Comparison of ENCODE assay signal across 16 cellular contexts in the genomic region with DNA sequence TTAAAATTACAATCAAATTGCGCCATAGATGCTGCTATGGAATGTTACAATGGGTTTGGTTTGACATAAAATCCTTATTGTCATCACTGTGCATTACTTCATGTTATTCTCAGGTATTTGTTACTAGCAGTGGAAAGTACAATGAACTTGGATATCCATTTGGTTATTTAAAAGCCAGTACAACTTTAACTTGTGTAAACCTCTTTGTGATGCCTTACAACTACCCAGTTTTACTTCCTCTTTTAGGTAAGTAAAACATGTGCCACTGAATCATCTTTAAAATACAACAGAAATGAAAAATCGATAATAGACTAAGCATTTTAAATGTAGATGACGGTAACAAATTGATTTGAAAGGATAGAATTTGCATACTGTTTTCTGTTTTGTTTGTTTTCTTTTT. TPM values are rescaled to one million over a fixed set of nuclear protein-coding genes. Genes with fewer than 3 reads are reported as not detected.
A peak's percentile ranks its signal among the peaks of the same experiment; 100 is the strongest.
DNase-seq lines count a peak whose midpoint lies in the region; ATAC-seq and TF ChIP-seq lines count a peak whose summit lies in the region.
"Had no signal": no experiment of that assay in that cellular context is flagged by ENCODE, and none has a peak within 500 bp of the region (broad histone marks: within the 10 kb centered on the region; RNA-seq: fewer than 3 reads in every experiment).

No MANE protein-coding gene starts in this region.

- H3K36me3 ChIP-seq in GM06990 (ENCODE audit: control insufficient read depth, insufficient read depth, low read length): no peaks in the 10 kb centered on the region; the same call in 1 of the 2 replicates
- H3K36me3 ChIP-seq: adrenal gland had no signal

- no peak overlapping the region for H3K27ac ChIP-seq in dorsolateral prefrontal cortex
- H3K27ac ChIP-seq: adrenal gland, esophagus squamous epithelium, psoas muscle, tibial artery had no signal

- DNase-seq in GM06990 (ENCODE audit: extremely low read depth, insufficient read length): peak; percentile 37
- DNase-seq in OCI-M1 (lab: John Stamatoyannopoulos, UW): peak; percentile 21
- no peak for DNase-seq in dorsolateral prefrontal cortex
- DNase-seq in HPDE6-E6E7 (ENCODE audit: extremely low spot score): no peak
- DNase-seq: ACHN; activated CD4-positive, alpha-beta T cell treated with anti-CD3 and anti-CD28 coated beads for 4 hours; activated T-cell treated with anti-CD3 and anti-CD28 coated beads, Interleukin-2, amount 50 U/mL, for 4 hours; adrenal gland; esophagus squamous epithelium; psoas muscle; T-helper 1 cell; tibial artery had no signal

- no peak for TF ChIP-seq CTCF in GM06990 (IDR thresholded peaks at IDR 0.05; ENCODE audit: insufficient read depth, low read length, poor library complexity, severe bottlenecking)
- TF ChIP-seq CTCF in dorsolateral prefrontal cortex (IDR thresholded peaks at IDR 0.05 in 54 of 56, conservative IDR thresholded peaks at IDR 0.05 in 2 of 56; ENCODE audit: low read depth in 1 of 56, partially characterized antibody in 56 of 56): no peak

- H3K4me3 ChIP-seq in GM06990 (replicated peaks; ENCODE audit: low read depth, low read length): no peak overlapping the region
- H3K4me3 ChIP-seq in dorsolateral prefrontal cortex: no peak overlapping the region
- H3K4me3 ChIP-seq: adrenal gland, esophagus squamous epithelium, psoas muscle, tibial artery had no signal

- H3K27me3 ChIP-seq in GM06990 (replicated peaks; ENCODE audit: control insufficient read depth, insufficient read depth, low read length) (no peaks in the 10 kb centered on the region), dorsolateral prefrontal cortex (peaks cover 0 to 39% (median 5%) of the 10 kb centered on the region in 45 donors)
- H3K27me3 ChIP-seq: adrenal gland, esophagus squamous epithelium, tibial artery had no signal

- ATAC-seq in GM19452 (IDR thresholded peaks at IDR 0.05; ENCODE audit: unreplicated experiment): peak; percentile 75
- ATAC-seq in HG03378 (IDR thresholded peaks at IDR 0.05; ENCODE audit: unreplicated experiment): peak; percentile 71
- no peak for ATAC-seq in GM19328 (IDR thresholded peaks at IDR 0.05; ENCODE audit: unreplicated experiment)
- no peak for ATAC-seq in SK-N-SH treated with all-trans-retinoic acid at 6 μM for 48 hours
- ATAC-seq: activated T-cell treated with anti-CD3 and anti-CD28 coated beads, Interleukin-2, amount 50 U/mL, for 4 hours; psoas muscle had no signal

- intact Hi-C loops in dorsolateral prefrontal cortex (cut with DNase I): no loop called here

TF ChIP-seq in SK-N-SH treated with all-trans-retinoic acid at 6 μM for 48 hours, 23 proteins besides CTCF, POLR2A, EP300 and RAD21:
- no peak for TF ChIP-seq ZC3H10 (CRISPR knock-in tag; IDR thresholded peaks at IDR 0.05)
- no peak for TF ChIP-seq TSHZ2 (CRISPR knock-in tag; IDR thresholded peaks at IDR 0.05)
- TF ChIP-seq ISL1 (CRISPR knock-in tag; IDR thresholded peaks at IDR 0.05): no peak
- TF ChIP-seq, protein P1, sequence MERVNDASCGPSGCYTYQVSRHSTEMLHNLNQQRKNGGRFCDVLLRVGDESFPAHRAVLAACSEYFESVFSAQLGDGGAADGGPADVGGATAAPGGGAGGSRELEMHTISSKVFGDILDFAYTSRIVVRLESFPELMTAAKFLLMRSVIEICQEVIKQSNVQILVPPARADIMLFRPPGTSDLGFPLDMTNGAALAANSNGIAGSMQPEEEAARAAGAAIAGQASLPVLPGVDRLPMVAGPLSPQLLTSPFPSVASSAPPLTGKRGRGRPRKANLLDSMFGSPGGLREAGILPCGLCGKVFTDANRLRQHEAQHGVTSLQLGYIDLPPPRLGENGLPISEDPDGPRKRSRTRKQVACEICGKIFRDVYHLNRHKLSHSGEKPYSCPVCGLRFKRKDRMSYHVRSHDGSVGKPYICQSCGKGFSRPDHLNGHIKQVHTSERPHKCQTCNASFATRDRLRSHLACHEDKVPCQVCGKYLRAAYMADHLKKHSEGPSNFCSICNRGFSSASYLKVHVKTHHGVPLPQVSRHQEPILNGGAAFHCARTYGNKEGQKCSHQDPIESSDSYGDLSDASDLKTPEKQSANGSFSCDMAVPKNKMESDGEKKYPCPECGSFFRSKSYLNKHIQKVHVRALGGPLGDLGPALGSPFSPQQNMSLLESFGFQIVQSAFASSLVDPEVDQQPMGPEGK (CRISPR knock-in tag; IDR thresholded peaks at IDR 0.05; ENCODE audit: borderline replicate concordance): no peak
- TF ChIP-seq CSDC2 (CRISPR knock-in tag; IDR thresholded peaks at IDR 0.05): no peak
- no peak for TF ChIP-seq BACH2 (CRISPR knock-in tag; IDR thresholded peaks at IDR 0.05; ENCODE audit: borderline replicate concordance)

RNA-seq across cellular contexts. Expression of gene INTS6L, which starts 35.6 kb away (rescaled TPM):
- total RNA-seq in dorsolateral prefrontal cortex: 10 to 100 TPM in 118 of 120 experiments, 1 to 10 TPM in 2; 9.2 to 20.0 (median 13.5) TPM

Comparison
In these comparisons a context has a peak if more than half of its experiments do, and no peak if none do; other contexts are left out.
1. DNase-seq: peak in GM06990 (single experiment) and OCI-M1 (single experiment); none in dorsolateral prefrontal cortex (0 of 10) and HPDE6-E6E7 (single experiment).
2. ATAC-seq: peak in GM19452 (single experiment) and HG03378 (single experiment); none in GM19328 (single experiment) and SK-N-SH treated with all-trans-retinoic acid at 6 μM for 48 hours (single experiment).